Comparison of ENCODE assay signal across 11 cellular contexts in the genomic region with DNA sequence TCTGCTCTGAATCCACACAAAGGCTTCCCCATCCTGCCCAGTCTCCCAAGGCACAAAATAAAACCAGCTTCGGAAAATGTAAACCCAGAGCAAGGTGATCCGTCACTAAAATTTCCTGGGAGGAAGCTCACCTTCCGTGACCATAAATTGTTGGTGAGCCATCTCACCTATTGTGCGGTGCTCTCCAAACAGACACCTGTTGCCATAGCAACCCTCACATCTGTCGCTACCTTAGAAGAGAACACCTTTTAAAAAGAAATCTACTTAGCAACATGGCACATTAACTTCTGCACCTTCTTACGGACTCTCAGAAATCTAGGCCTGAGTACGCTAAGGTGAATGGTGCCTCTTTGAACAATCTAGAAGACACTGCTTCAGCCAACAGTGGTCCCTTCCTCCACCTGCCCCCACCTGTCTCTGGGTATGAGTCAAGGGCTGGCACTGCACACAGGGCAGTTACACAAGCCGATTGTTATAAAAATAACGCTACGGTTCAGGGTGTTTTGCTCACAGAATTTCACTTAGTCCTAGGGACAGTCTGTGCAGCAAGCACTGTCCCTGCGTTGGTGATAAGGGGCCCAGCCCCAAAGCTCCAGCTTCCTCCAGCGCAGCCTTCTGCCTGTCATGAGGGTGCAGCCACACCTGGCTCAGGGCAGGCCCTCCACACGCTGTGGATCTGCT.
DNase-seq lines count a peak whose midpoint lies in the region; ATAC-seq and TF ChIP-seq lines count a peak whose summit lies in the region.
"Had no signal": no experiment of that assay in that cellular context is flagged by ENCODE, and none has a peak within 500 bp of the region (broad histone marks: within the 10 kb centered on the region; RNA-seq: fewer than 3 reads in every experiment).

No MANE protein-coding gene starts in this region.

- no peak overlapping the region for H3K4me3 ChIP-seq in RWPE2 (ENCODE audit: severe bottlenecking)

- no peak overlapping the region for H3K27ac ChIP-seq in RWPE2 (ENCODE audit: poor library complexity, severe bottlenecking)

- TF ChIP-seq CTCF in RWPE2 (IDR thresholded peaks at IDR 0.05; ENCODE audit: poor library complexity, severe bottlenecking), result no peak

- H3K9me3 ChIP-seq in RWPE2 (ENCODE audit: severe bottlenecking), result no peaks in the 10 kb centered on the region

- H3K27me3 ChIP-seq in RWPE2 (ENCODE audit: insufficient read depth, poor library complexity, severe bottlenecking), result no peaks in the 10 kb centered on the region

- no peaks in the 10 kb centered on the region for H3K4me1 ChIP-seq in RWPE2 (ENCODE audit: insufficient read depth, poor library complexity, severe bottlenecking)

- no peaks in the 10 kb centered on the region for H3K36me3 ChIP-seq in RWPE2 (ENCODE audit: low read depth)

- DNase-seq in DMS53 treated with DMSO at 0.1 percent for 48 hours (lab: John Stamatoyannopoulos, UW; ENCODE audit: unreplicated experiment) (peak; percentile 83), NCI-H2081 (lab: John Stamatoyannopoulos, UW) (peak; percentile 74 to 91), RWPE2 (ENCODE audit: low spot score) (no peak), left lobe of liver (ENCODE audit: low spot score) (peak; percentile 23), AML-193 (lab: John Stamatoyannopoulos, UW) (no peak), Kasumi-1 (lab: John Stamatoyannopoulos, UW) (no peak)
- DNase-seq: activated naive CD4-positive, alpha-beta T cell treated with anti-CD3 and anti-CD28 coated beads, Interleukin-2, amount 50 U/mL, for 16 hours; SIG-M5; stimulated activated CD4-positive, alpha-beta T cell treated with anti-CD3 and anti-CD28 coated beads, Interleukin-4, amount 100 ng/mL, for 1 hour had no signal

- ATAC-seq in RWPE2 (ENCODE audit: low read depth) (0 out of 3 replicates have a peak, but pooled peaks have one; percentile 23), left lobe of liver (no peak), HG03280 (IDR thresholded peaks at IDR 0.05; ENCODE audit: unreplicated experiment) (no peak), GM21423 (IDR thresholded peaks at IDR 0.05; ENCODE audit: unreplicated experiment) (no peak)

Comparison
In these comparisons a context has a peak if more than half of its experiments do, and no peak if none do; other contexts are left out.
1. DNase-seq: peak in DMS53 treated with DMSO at 0.1 percent for 48 hours (single experiment), NCI-H2081 (2 of 2) and left lobe of liver (single experiment); none in RWPE2 (single experiment), AML-193 (0 of 2) and Kasumi-1 (0 of 2).